19 cellular contexts compared by ENCODE assay signal in the genomic region with DNA sequence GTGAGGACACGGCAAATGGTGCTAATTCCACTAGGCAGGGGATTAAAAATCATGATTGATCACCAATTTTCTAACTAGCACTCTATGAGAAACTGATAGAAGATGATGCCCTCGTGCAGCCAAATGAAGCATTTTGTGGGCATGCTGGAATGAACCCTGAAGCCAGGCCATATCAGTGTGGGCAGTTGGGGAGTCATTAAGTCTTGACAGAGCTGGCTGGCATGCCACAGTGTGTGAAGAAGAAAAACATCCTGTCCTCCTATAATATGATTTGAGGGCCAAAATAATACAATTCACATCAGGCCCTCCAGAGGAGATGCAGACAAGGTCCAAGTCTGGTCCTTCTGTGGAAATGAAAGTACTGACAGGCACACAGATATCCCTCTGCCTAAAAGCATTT.
"Had no signal": no experiment of that assay in that cellular context is flagged by ENCODE, and none has a peak within 500 bp of the region (broad histone marks: within the 10 kb centered on the region; RNA-seq: fewer than 3 reads in every experiment).

No MANE protein-coding gene starts in this region.

- H3K27me3 ChIP-seq: body of pancreas, hepatocyte, pancreas, upper lobe of right lung had no signal

- DNase-seq: activated CD4-positive, alpha-beta T cell treated with anti-CD3 and anti-CD28 coated beads for 4 hours; activated CD4-positive, alpha-beta T cell treated with anti-CD3 and anti-CD28 coated beads, Interleukin-2, amount 50 U/mL, for 48 hours; activated CD4-positive, CD25-positive, alpha-beta regulatory T cell; activated effector memory CD4-positive, alpha-beta T cell treated with anti-CD3 and anti-CD28 coated beads, Interleukin-2, amount 50 U/mL, for 16 hours; activated T-cell treated with anti-CD3 and anti-CD28 coated beads for 4 hours; anterior cingulate cortex; body of pancreas; effector CD8-positive, alpha-beta T cell; glutamatergic neuron; immature natural killer cell; lower lobe of right lung; pancreas; right cardiac atrium; stimulated activated CD4-positive, alpha-beta T cell treated with anti-CD3 and anti-CD28 coated beads, Interleukin-12 subunit alpha, Interleukin-12 subunit beta, amount 100 ng/mL, for 4 hours; stimulated activated CD4-positive, alpha-beta T cell treated with anti-CD3 and anti-CD28 coated beads, Interleukin-4, amount 100 ng/mL, for 4 hours; stimulated activated naive CD8-positive, alpha-beta T cell treated with anti-CD3 and anti-CD28 coated beads, Interleukin-15, Interleukin-2, amounts not matched to agents 100 U/mL and 50 U/mL, for 24 hours; upper lobe of right lung had no signal

- H3K4me3 ChIP-seq: body of pancreas, hepatocyte, lower lobe of right lung, pancreas, upper lobe of right lung had no signal

- H3K9me3 ChIP-seq: body of pancreas, lower lobe of right lung, neutrophil, pancreas, upper lobe of right lung had no signal

- H3K79me2 ChIP-seq: hepatocyte had no signal

- H3K4me2 ChIP-seq: hepatocyte had no signal

- H3K27ac ChIP-seq: body of pancreas, hepatocyte, lower lobe of right lung, neutrophil, pancreas, upper lobe of right lung had no signal

- H2AFZ ChIP-seq: hepatocyte had no signal

- H3K4me1 ChIP-seq: body of pancreas, lower lobe of right lung, pancreas, upper lobe of right lung had no signal

- H3K36me3 ChIP-seq: lower lobe of right lung, neutrophil, pancreas, upper lobe of right lung had no signal
